Comparison of ENCODE assay signal across 1 cellular context in genomic region chr4:112170451-112170993, GRCh38.
A peak's percentile ranks its signal among the peaks of the same experiment; 100 is the strongest.
TF ChIP-seq lines count a peak whose summit lies in the region.

No MANE protein-coding gene starts in this region.

TF ChIP-seq in K562, 482 proteins besides CTCF, POLR2A, EP300 and RAD21 (continued from another document and continues in another):
- TF ChIP-seq AFF1 (IDR thresholded peaks at IDR 0.05; ENCODE audit: low read depth in 1 of 2, partially characterized antibody in 2 of 2) (peak in 1 of 2 experiments; percentile 64), PTTG1 (tag; IDR thresholded peaks at IDR 0.05; ENCODE audit: low read depth) (no peak), JUNB (CRISPR knock-in tag; conservative IDR thresholded peaks at IDR 0.05) (peak; percentile 61; the same call in 1 of the 2 replicates), SMARCA4 (IDR thresholded peaks at IDR 0.05) (peak; percentile 88), MAFK (IDR thresholded peaks at IDR 0.05; ENCODE audit: low read length) (peak; percentile 52), CEBPG (CRISPR knock-in tag; IDR thresholded peaks at IDR 0.05) (peak; percentile 98), CEBPG (tag; conservative IDR thresholded peaks at IDR 0.05 in 1 of 2, IDR thresholded peaks at IDR 0.05 in 1 of 2) (peak; percentile 98), POLR3A (IDR thresholded peaks at IDR 0.05; ENCODE audit: borderline replicate concordance, extremely low read depth, insufficient read depth, insufficient read length) (no peak), MLLT1 (IDR thresholded peaks at IDR 0.05) (no peak), ARID2 (IDR thresholded peaks at IDR 0.05) (no peak), POLR3G (IDR thresholded peaks at IDR 0.05; ENCODE audit: extremely low read depth, insufficient read length, insufficient replicate concordance) (no peak), ZNF830 (CRISPR knock-in tag; IDR thresholded peaks at IDR 0.05) (no peak), FIP1L1 (IDR thresholded peaks at IDR 0.05; ENCODE audit: low read depth, low read length, poor library complexity, severe bottlenecking) (no peak), HMG20B (CRISPR knock-in tag; IDR thresholded peaks at IDR 0.05) (no peak), DMBX1 (CRISPR knock-in tag; IDR thresholded peaks at IDR 0.05; ENCODE audit: borderline replicate concordance) (peak; percentile 24; the same call in 1 of the 2 replicates), KLF6 (CRISPR knock-in tag; IDR thresholded peaks at IDR 0.05; ENCODE audit: borderline replicate concordance) (peak; percentile 33; the same call in 1 of the 2 replicates), ZNF407 (IDR thresholded peaks at IDR 0.05; ENCODE audit: low read depth) (no peak), ZNF436 (CRISPR knock-in tag; IDR thresholded peaks at IDR 0.05) (no peak), YY1 (IDR thresholded peaks at IDR 0.05; ENCODE audit: borderline replicate concordance in 1 of 3, control insufficient read depth in 1 of 3, extremely low read depth in 1 of 3, insufficient read depth in 3 of 3, insufficient read length in 1 of 3, insufficient replicate concordance in 2 of 3, low read depth in 1 of 3, low read length in 2 of 3) (peak in 1 of 3 experiments; percentile 66), JUND (IDR thresholded peaks at IDR 0.05; ENCODE audit: borderline replicate concordance, low read depth, low read length) (peak; percentile 98), JUND (tag; IDR thresholded peaks at IDR 0.05; ENCODE audit: borderline replicate concordance, low read depth, low read length) (peak; percentile 95), ZBED1 (IDR thresholded peaks at IDR 0.05) (no peak), ETV1 (tag; conservative IDR thresholded peaks at IDR 0.05; ENCODE audit: low read depth) (no peak), MTA1 (IDR thresholded peaks at IDR 0.05; ENCODE audit: borderline replicate concordance) (no peak), HSF4 (CRISPR knock-in tag; IDR thresholded peaks at IDR 0.05; ENCODE audit: borderline replicate concordance) (no peak), SETDB1 (IDR thresholded peaks at IDR 0.05; ENCODE audit: low read length) (no peak), KDM1A (IDR thresholded peaks at IDR 0.05) (0 out of 4 replicates have a peak, but pooled peaks of 1 of the 2 experiments have one; percentile 19), BRCA1 (IDR thresholded peaks at IDR 0.05) (no peak), BRCA1 (CRISPR knock-in tag; IDR thresholded peaks at IDR 0.05) (no peak), HLTF (IDR thresholded peaks at IDR 0.05) (no peak), HMBOX1 (IDR thresholded peaks at IDR 0.05) (peak; percentile 79), PTBP1 (IDR thresholded peaks at IDR 0.05; ENCODE audit: low read depth, low read length) (no peak), ZBTB17 (CRISPR knock-in tag; IDR thresholded peaks at IDR 0.05) (no peak), BHLHE40 (IDR thresholded peaks at IDR 0.05; ENCODE audit: low read length) (peak; percentile 49; the same call in 1 of the 2 replicates), SOX6 (IDR thresholded peaks at IDR 0.05) (peak; percentile 89), FOXJ2 (tag; IDR thresholded peaks at IDR 0.05) (peak; percentile 95)
- TF ChIP-seq, protein P1, sequence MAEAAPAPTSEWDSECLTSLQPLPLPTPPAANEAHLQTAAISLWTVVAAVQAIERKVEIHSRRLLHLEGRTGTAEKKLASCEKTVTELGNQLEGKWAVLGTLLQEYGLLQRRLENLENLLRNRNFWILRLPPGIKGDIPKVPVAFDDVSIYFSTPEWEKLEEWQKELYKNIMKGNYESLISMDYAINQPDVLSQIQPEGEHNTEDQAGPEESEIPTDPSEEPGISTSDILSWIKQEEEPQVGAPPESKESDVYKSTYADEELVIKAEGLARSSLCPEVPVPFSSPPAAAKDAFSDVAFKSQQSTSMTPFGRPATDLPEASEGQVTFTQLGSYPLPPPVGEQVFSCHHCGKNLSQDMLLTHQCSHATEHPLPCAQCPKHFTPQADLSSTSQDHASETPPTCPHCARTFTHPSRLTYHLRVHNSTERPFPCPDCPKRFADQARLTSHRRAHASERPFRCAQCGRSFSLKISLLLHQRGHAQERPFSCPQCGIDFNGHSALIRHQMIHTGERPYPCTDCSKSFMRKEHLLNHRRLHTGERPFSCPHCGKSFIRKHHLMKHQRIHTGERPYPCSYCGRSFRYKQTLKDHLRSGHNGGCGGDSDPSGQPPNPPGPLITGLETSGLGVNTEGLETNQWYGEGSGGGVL (CRISPR knock-in tag; IDR thresholded peaks at IDR 0.05): no peak
- TF ChIP-seq, protein P2, sequence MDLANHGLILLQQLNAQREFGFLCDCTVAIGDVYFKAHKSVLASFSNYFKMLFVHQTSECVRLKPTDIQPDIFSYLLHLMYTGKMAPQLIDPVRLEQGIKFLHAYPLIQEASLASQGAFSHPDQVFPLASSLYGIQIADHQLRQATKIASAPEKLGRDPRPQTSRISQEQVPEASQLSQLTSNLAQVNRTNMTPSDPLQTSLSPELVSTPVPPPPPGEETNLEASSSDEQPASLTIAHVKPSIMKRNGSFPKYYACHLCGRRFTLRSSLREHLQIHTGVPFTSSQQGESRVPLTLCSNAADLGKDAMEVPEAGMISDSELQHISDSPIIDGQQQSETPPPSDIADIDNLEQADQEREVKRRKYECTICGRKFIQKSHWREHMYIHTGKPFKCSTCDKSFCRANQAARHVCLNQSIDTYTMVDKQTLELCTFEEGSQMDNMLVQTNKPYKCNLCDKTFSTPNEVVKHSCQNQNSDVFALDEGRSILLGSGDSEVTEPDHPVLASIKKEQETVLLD (IDR thresholded peaks at IDR 0.05): no peak
- TF ChIP-seq, protein P3, sequence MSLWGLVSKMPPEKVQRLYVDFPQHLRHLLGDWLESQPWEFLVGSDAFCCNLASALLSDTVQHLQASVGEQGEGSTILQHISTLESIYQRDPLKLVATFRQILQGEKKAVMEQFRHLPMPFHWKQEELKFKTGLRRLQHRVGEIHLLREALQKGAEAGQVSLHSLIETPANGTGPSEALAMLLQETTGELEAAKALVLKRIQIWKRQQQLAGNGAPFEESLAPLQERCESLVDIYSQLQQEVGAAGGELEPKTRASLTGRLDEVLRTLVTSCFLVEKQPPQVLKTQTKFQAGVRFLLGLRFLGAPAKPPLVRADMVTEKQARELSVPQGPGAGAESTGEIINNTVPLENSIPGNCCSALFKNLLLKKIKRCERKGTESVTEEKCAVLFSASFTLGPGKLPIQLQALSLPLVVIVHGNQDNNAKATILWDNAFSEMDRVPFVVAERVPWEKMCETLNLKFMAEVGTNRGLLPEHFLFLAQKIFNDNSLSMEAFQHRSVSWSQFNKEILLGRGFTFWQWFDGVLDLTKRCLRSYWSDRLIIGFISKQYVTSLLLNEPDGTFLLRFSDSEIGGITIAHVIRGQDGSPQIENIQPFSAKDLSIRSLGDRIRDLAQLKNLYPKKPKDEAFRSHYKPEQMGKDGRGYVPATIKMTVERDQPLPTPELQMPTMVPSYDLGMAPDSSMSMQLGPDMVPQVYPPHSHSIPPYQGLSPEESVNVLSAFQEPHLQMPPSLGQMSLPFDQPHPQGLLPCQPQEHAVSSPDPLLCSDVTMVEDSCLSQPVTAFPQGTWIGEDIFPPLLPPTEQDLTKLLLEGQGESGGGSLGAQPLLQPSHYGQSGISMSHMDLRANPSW (CRISPR knock-in tag; IDR thresholded peaks at IDR 0.05): no peak
- TF ChIP-seq, protein P4, sequence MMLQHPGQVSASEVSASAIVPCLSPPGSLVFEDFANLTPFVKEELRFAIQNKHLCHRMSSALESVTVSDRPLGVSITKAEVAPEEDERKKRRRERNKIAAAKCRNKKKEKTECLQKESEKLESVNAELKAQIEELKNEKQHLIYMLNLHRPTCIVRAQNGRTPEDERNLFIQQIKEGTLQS (IDR thresholded peaks at IDR 0.05): peak; percentile 99
- TF ChIP-seq, protein P4 (CRISPR knock-in tag; conservative IDR thresholded peaks at IDR 0.05): 0 out of 2 replicates have a peak, but pooled peaks have one; percentile 33
